ENCODE assay signal across 9 cellular contexts in the genomic region with DNA sequence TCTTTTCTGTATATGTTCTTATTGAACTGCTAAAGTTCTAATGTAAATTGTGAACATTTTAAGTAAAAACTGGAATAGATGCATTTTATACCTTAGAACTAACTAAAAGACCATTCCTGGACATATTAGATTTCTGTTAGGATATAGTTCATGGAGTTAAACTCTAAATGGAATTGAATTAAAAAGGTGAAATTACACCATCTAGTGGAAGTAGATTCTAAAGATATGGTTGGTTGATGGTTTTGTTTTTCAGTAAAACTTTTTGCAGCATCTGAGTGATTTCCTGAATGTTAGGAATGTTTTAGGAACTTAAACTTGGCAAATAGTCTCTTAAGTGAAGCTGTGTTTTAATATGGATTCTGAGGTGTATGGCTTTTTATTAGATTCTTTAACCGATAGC.
DNase-seq lines count a peak whose midpoint lies in the region; ATAC-seq and TF ChIP-seq lines count a peak whose summit lies in the region.
"Had no signal": no experiment of that assay in that cellular context is flagged by ENCODE, and none has a peak within 500 bp of the region (broad histone marks: within the 10 kb centered on the region; RNA-seq: fewer than 3 reads in every experiment).

No MANE protein-coding gene starts in this region.

- H3K36me3 ChIP-seq in heart left ventricle = peaks cover 0 to 52% (median 37%) of the 10 kb centered on the region in 9 donors
- peaks cover 0 to 39% of the 10 kb centered on the region in 2 donors for H3K36me3 ChIP-seq in gastroesophageal sphincter
- H3K36me3 ChIP-seq in uterus = no peaks in the 10 kb centered on the region
- peaks cover 0 to 66% (median 16%) of the 10 kb centered on the region in 6 donors for H3K36me3 ChIP-seq in spleen

- TF ChIP-seq POLR2A in heart left ventricle (IDR thresholded peaks at IDR 0.05) = no peak
- TF ChIP-seq POLR2A in gastroesophageal sphincter (IDR thresholded peaks at IDR 0.05) = no peak
- no peak for TF ChIP-seq POLR2A in uterus (IDR thresholded peaks at IDR 0.05)
- no peak for TF ChIP-seq POLR2A in spleen (IDR thresholded peaks at IDR 0.05)

- H3K4me3 ChIP-seq in heart left ventricle (no peak overlapping the region), gastroesophageal sphincter (no peak overlapping the region), uterus (no peak overlapping the region), spleen (no peak overlapping the region)

- peak in 8 of 12 donors; percentile 11 to 32 (median 15) for TF ChIP-seq CTCF in heart left ventricle (IDR thresholded peaks at IDR 0.05)
- peak in 3 of 4 experiments; percentile 11 to 44 (median 15) for TF ChIP-seq CTCF in gastroesophageal sphincter (IDR thresholded peaks at IDR 0.05)
- peak; percentile 21 to 40 (median 26) for TF ChIP-seq CTCF in uterus (IDR thresholded peaks at IDR 0.05)
- TF ChIP-seq CTCF in spleen (IDR thresholded peaks at IDR 0.05 in 8 of 11, conservative IDR thresholded peaks at IDR 0.05 in 3 of 11) = peak in 1 of 11 experiments; percentile 10

- H3K9me3 ChIP-seq in heart left ventricle (no peaks in the 10 kb centered on the region), gastroesophageal sphincter (no peaks in the 10 kb centered on the region), uterus (no peaks in the 10 kb centered on the region), spleen (no peaks in the 10 kb centered on the region)

- H3K27ac ChIP-seq in heart left ventricle = no peak overlapping the region
- H3K27ac ChIP-seq in gastroesophageal sphincter = no peak overlapping the region
- no peak overlapping the region for H3K27ac ChIP-seq in uterus
- no peak overlapping the region for H3K27ac ChIP-seq in spleen

- TF ChIP-seq EP300 in gastroesophageal sphincter (IDR thresholded peaks at IDR 0.05) = no peak

- no peak for ATAC-seq in heart left ventricle
- no peak for ATAC-seq in left cardiac atrium
- no peak for ATAC-seq in gastroesophageal sphincter
- ATAC-seq in HG02678 (IDR thresholded peaks at IDR 0.05; ENCODE audit: unreplicated experiment) = no peak

- H3K27me3 ChIP-seq in heart left ventricle = no peaks in the 10 kb centered on the region
- no peaks in the 10 kb centered on the region for H3K27me3 ChIP-seq in gastroesophageal sphincter
- H3K27me3 ChIP-seq in uterus = no peaks in the 10 kb centered on the region
- H3K27me3 ChIP-seq in spleen (replicated peaks in 1 of 7) = no peaks in the 10 kb centered on the region

- intact Hi-C loops in heart left ventricle (cut with DNase I) (loop anchor here in 6 of 10 donors (10.0 kb wide), 4 partner anchors 198 to 678 kb away; no protein-coding TSS in a partner anchor), left cardiac atrium (cut with DNase I) (no loop called here), uterus (cut with DNase I; ENCODE audit: low total_unique reads) (no loop called here), spleen (cut with DNase I; ENCODE audit: low total_unique reads) (no loop called here)

- H3K4me1 ChIP-seq in heart left ventricle (no peaks in the 10 kb centered on the region), gastroesophageal sphincter (peaks cover 0 to 3% (median 0%) of the 10 kb centered on the region in 3 donors), uterus (no peaks in the 10 kb centered on the region), spleen (no peaks in the 10 kb centered on the region)

- 93 to 100% (median 96%) methylated on average over 1 of the region's 1 CpG for WGBS in heart left ventricle, 4 donors
- 93 to 97% methylated on average over 1 of the region's 1 CpG for WGBS in gastroesophageal sphincter (ENCODE audit: low coverage in 1 of 2), 2 donors
- WGBS in spleen, 5 donors = 92 to 100% (median 97%) methylated on average over 1 of the region's 1 CpG

- DNase-seq in heart left ventricle (no peak), left cardiac atrium (no peak), SW480 (ENCODE audit: low spot score) (peak; percentile 25), uterus (no peak), spleen (no peak), HPDE6-E6E7 (ENCODE audit: extremely low spot score) (no peak)
- DNase-seq: MV-4-11 had no signal

Comparison
In these comparisons a context has a peak if more than half of its experiments do, and no peak if none do; other contexts are left out.
1. intact Hi-C loops: an anchor here in heart left ventricle (10.0 kb wide); none called in left cardiac atrium, uterus and spleen.